ENCODE assay signal across 26 cellular contexts in the genomic region with DNA sequence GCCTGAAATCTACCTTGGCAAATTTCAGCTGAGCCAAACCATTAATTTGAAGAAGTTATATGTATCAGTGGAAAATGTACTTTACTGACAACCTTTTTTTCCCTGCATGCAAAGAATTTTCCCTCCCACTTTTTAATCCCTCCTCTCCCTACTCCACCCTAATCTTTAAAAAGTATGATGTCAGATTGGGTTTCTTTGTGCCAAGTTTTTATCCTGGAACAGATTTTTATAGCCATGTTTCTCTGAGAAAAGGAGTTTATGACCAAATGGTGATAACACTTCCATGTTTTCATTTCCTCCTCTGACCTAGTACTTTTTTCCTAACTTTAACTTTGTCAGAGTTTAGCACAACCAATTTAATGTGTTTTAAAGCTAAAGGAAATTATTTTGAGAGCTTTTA.
DNase-seq lines count a peak whose midpoint lies in the region; ATAC-seq, FAIRE-seq and TF ChIP-seq lines count a peak whose summit lies in the region.
"Had no signal": no experiment of that assay in that cellular context is flagged by ENCODE, and none has a peak within 500 bp of the region (broad histone marks: within the 10 kb centered on the region; RNA-seq: fewer than 3 reads in every experiment).

No MANE protein-coding gene starts in this region.

- POLR2A ChIA-PET in A549 (lab: Yijun Ruan, JAX) (no interaction called here), HEK293 (lab: Yijun Ruan, JAX) (no interaction called here)

- DNase-seq in A549 (ENCODE audit: low read depth in 1 of 2, low spot score in 1 of 2) (no peak), dedifferentiated amniotic fluid mesenchymal stem cell (ENCODE audit: extremely low spot score) (peak; percentile 50), mucosa of descending colon (no peak), GM10266 (ENCODE audit: extremely low spot score) (no peak), aorta (no peak)
- DNase-seq: activated CD4-positive, CD25-positive, alpha-beta regulatory T cell; activated CD8-positive, alpha-beta T cell treated with anti-CD3 and anti-CD28 coated beads for 36 hours; activated naive CD4-positive, alpha-beta T cell treated with anti-CD3 and anti-CD28 coated beads, Interleukin-2, amount 10 ng/mL, durations not matched to agents 7 days and 5 days; activated T-cell treated with anti-CD3 and anti-CD28 coated beads, Interleukin-2, amount 50 U/mL, for 24 hours; anterior cingulate cortex; CD4-positive, alpha-beta memory T cell; foreskin keratinocyte; hypothalamus; NCI-H1417 treated with DMSO at 0.1 percent for 48 hours; NCI-H2107; retina; RPMI8226; stimulated activated CD4-positive, alpha-beta T cell treated with anti-CD3 and anti-CD28 coated beads, Interleukin-15, amount 100 ng/mL, for 24 hours; T1000 had no signal

- ATAC-seq in A549 (no peak), mucosa of descending colon (peak; percentile 90), GM18858 (IDR thresholded peaks at IDR 0.05; ENCODE audit: unreplicated experiment) (no peak), aorta (ENCODE audit: low FRiP score) (no peak), HG02571 (IDR thresholded peaks at IDR 0.05; ENCODE audit: unreplicated experiment) (no peak)
- ATAC-seq: activated CD8-positive, alpha-beta T cell treated with anti-CD3 and anti-CD28 coated beads for 36 hours; foreskin keratinocyte had no signal

- H3K9me3 ChIP-seq in A549: no peaks in the 10 kb centered on the region
- H3K9me3 ChIP-seq in HEK293 (ENCODE audit: control insufficient read depth, insufficient read depth, low read depth, low read length): no peaks in the 10 kb centered on the region
- no peaks in the 10 kb centered on the region for H3K9me3 ChIP-seq in mucosa of descending colon
- no peaks in the 10 kb centered on the region for H3K9me3 ChIP-seq in aorta (ENCODE audit: control insufficient read depth, low read length)
- H3K9me3 ChIP-seq: neutrophil had no signal

- peak overlapping the region in 1 of 2 experiments; percentile 15; a peak in 1 of 6 replicates for H3K27ac ChIP-seq in A549
- H3K27ac ChIP-seq in HEK293 (ENCODE audit: extremely low read depth, low read depth, low read length): no peak overlapping the region
- H3K27ac ChIP-seq in aorta (ENCODE audit: low read depth in 1 of 2, low read length in 2 of 2): no peak overlapping the region
- H3K27ac ChIP-seq: foreskin keratinocyte, neutrophil had no signal

- intact Hi-C loops in mucosa of descending colon (cut with DNase I, micrococcal nuclease) (no loop called here), aorta (cut with DNase I) (no loop called here)

- TF ChIP-seq POLR2A in A549 (IDR thresholded peaks at IDR 0.05; ENCODE audit: low read length): no peak

- H3K4me1 ChIP-seq in A549 (peaks cover 20% of the 10 kb centered on the region), HEK293 (ENCODE audit: control insufficient read depth, insufficient read depth, low read length) (peaks cover 12% of the 10 kb centered on the region), mucosa of descending colon (ENCODE audit: low read depth) (peaks cover 7% of the 10 kb centered on the region), aorta (ENCODE audit: control insufficient read depth in 1 of 2, insufficient read depth in 2 of 2, low read length in 2 of 2) (no peaks in the 10 kb centered on the region)
- H3K4me1 ChIP-seq: foreskin keratinocyte had no signal

- FAIRE-seq in A549 (lab: Jason Lieb, UNC): peak; percentile 82
- FAIRE-seq: H1, HTR-8/SVneo, urothelium cell line had no signal

- TF ChIP-seq EP300 in A549 (IDR thresholded peaks at IDR 0.05): no peak

- H3K36me3 ChIP-seq in HEK293 (ENCODE audit: control insufficient read depth in 2 of 2, insufficient read depth in 1 of 2, low read length in 2 of 2) (no peaks in the 10 kb centered on the region), mucosa of descending colon (ENCODE audit: low read depth) (peaks cover 7% of the 10 kb centered on the region), aorta (ENCODE audit: control insufficient read depth in 1 of 2, insufficient read depth in 2 of 2, low read length in 1 of 2) (no peaks in the 10 kb centered on the region)
- H3K36me3 ChIP-seq: neutrophil had no signal

- 0 out of 3 replicates have a peak overlapping the region, but pooled peaks have one; percentile 5 for H3K4me2 ChIP-seq in A549

- no peak for TF ChIP-seq RAD21 in A549 (conservative IDR thresholded peaks at IDR 0.05 in 1 of 2, IDR thresholded peaks at IDR 0.05 in 1 of 2)

- no peaks in the 10 kb centered on the region for H3K27me3 ChIP-seq in aorta (ENCODE audit: control insufficient read depth in 1 of 2, insufficient read depth in 2 of 2, low read length in 1 of 2)
- H3K27me3 ChIP-seq: foreskin keratinocyte, neutrophil had no signal

- CTCF ChIA-PET in A549 (lab: Yijun Ruan, JAX): no interaction called here
- CTCF ChIA-PET in HEK293 (lab: Yijun Ruan, JAX): interaction anchor here (0.6 kb wide), 1 partner anchor 1538 kb away, joined by 3 read pairs; no protein-coding TSS in a partner anchor

- TF ChIP-seq CTCF in A549 (IDR thresholded peaks at IDR 0.05) (no peak), HEK293 (tag by site-specific recombination; IDR thresholded peaks at IDR 0.05) (no peak), mucosa of descending colon (IDR thresholded peaks at IDR 0.05) (no peak), GM10266 (IDR thresholded peaks at IDR 0.05; ENCODE audit: control insufficient read depth, insufficient read depth, low read depth, missing control alignments) (no peak)

- no peak overlapping the region for H3K4me3 ChIP-seq in A549
- H3K4me3 ChIP-seq in HEK293 (ENCODE audit: low read depth, low read length): no peak overlapping the region
- H3K4me3 ChIP-seq in mucosa of descending colon: no peak overlapping the region
- no peak overlapping the region for H3K4me3 ChIP-seq in aorta (ENCODE audit: low read length in 2 of 2)

TF ChIP-seq in A549, 52 proteins besides CTCF, POLR2A, EP300 and RAD21:
- no peak for TF ChIP-seq TP53 (CRISPR knock-in tag; IDR thresholded peaks at IDR 0.05)
- no peak for TF ChIP-seq RFX5 (IDR thresholded peaks at IDR 0.05)
- TF ChIP-seq BHLHE40 (IDR thresholded peaks at IDR 0.05; ENCODE audit: low read depth, low read length): no peak

TF ChIP-seq in HEK293, 187 proteins besides CTCF, POLR2A, EP300 and RAD21 (continues in another document):
- TF ChIP-seq ZFP69B (tag by site-specific recombination; IDR thresholded peaks at IDR 0.05) (no peak), ZNF398 (tag by site-specific recombination; IDR thresholded peaks at IDR 0.05) (peak; percentile 67), ZNF677 (tag by site-specific recombination; IDR thresholded peaks at IDR 0.05) (no peak), ZBTB21 (tag by site-specific recombination; IDR thresholded peaks at IDR 0.05) (peak; percentile 64), KLF1 (tag by site-specific recombination; IDR thresholded peaks at IDR 0.05) (peak; percentile 60; the same call in 1 of the 2 replicates), ZNF843 (tag by site-specific recombination; IDR thresholded peaks at IDR 0.05) (peak; percentile 44; the same call in 1 of the 2 replicates), KLF8 (tag by site-specific recombination; IDR thresholded peaks at IDR 0.05) (0 out of 2 replicates have a peak, but pooled peaks have one; percentile 38), ZNF629 (tag by site-specific recombination; IDR thresholded peaks at IDR 0.05) (peak; percentile 81), ZNF335 (tag by site-specific recombination; conservative IDR thresholded peaks at IDR 0.05) (no peak), BCL11B (tag by site-specific recombination; IDR thresholded peaks at IDR 0.05; ENCODE audit: low read depth) (no peak), ZXDB (tag by site-specific recombination; IDR thresholded peaks at IDR 0.05) (no peak), ZNF266 (tag by site-specific recombination; IDR thresholded peaks at IDR 0.05; ENCODE audit: low read depth) (no peak), KLF7 (tag by site-specific recombination; IDR thresholded peaks at IDR 0.05; ENCODE audit: borderline replicate concordance) (peak; percentile 22; the same call in 1 of the 2 replicates)
- TF ChIP-seq, protein P1, sequence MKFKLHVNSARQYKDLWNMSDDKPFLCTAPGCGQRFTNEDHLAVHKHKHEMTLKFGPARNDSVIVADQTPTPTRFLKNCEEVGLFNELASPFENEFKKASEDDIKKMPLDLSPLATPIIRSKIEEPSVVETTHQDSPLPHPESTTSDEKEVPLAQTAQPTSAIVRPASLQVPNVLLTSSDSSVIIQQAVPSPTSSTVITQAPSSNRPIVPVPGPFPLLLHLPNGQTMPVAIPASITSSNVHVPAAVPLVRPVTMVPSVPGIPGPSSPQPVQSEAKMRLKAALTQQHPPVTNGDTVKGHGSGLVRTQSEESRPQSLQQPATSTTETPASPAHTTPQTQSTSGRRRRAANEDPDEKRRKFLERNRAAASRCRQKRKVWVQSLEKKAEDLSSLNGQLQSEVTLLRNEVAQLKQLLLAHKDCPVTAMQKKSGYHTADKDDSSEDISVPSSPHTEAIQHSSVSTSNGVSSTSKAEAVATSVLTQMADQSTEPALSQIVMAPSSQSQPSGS (tag by site-specific recombination; IDR thresholded peaks at IDR 0.05; ENCODE audit: low read depth): 0 out of 2 replicates have a peak, but pooled peaks have one; percentile 9
